ENCODE assay signal across 8 cellular contexts in genomic region chr11:13277719-13278619, GRCh38. TPM values are rescaled to one million over a fixed set of nuclear protein-coding genes. Genes with fewer than 3 reads are reported as not detected.
DNase-seq lines count a peak whose midpoint lies in the region; ATAC-seq, FAIRE-seq and TF ChIP-seq lines count a peak whose summit lies in the region.

Gene BMAL1, plus strand, starts transcription at chr11:13277790. Its CDS starts 76,519 bp downstream, at chr11:13354309.

- no peaks in the 10 kb centered on the region for H4K20me1 ChIP-seq in PC-3 (ENCODE audit: low read length)

- peak; percentile 28 for DNase-seq in DMS 273 (lab: John Stamatoyannopoulos, UW; ENCODE audit: unreplicated experiment)
- no peak for DNase-seq in DMS 273 treated with DMSO at 0.1 percent for 48 hours (lab: John Stamatoyannopoulos, UW)
- no peak for DNase-seq in PC-3
- peak; percentile 47 for DNase-seq in activated T-helper 9 cell treated with anti-CD3 and anti-CD28 coated beads, Interleukin-2, amount 50 U/mL, for 16 hours (ENCODE audit: low read depth)
- peak; percentile 46 to 59 for DNase-seq in frontal cortex (ENCODE audit: low spot score in 2 of 2)
- no peak for DNase-seq in osteocyte (ENCODE audit: extremely low spot score, unreplicated experiment)
- peak; percentile 64 for DNase-seq in ureter (ENCODE audit: low spot score)

- CTCF ChIA-PET in PC-3 (lab: Charles Lee), result no interaction called here

- peak within 1 kb of the TSS; percentile 100 for H3K4me2 ChIP-seq in PC-3 (ENCODE audit: low read length)

- no peaks in the 10 kb centered on the region for H3K4me1 ChIP-seq in PC-3 (ENCODE audit: insufficient read depth, low read length)

- H3K27me3 Mint-ChIP-seq in osteocyte (ENCODE audit: unreplicated experiment), result peaks cover 47% of the 10 kb centered on the region

- intact Hi-C loops in PC-3 (cut with micrococcal nuclease), result loop anchor here (1.0 to 10.0 kb wide), 4 partner anchors 17 to 387 kb away; partner anchors contain the start of gene FAR1

- H3K4me3 Mint-ChIP-seq in osteocyte (ENCODE audit: unreplicated experiment), result peak within 1 kb of the TSS; percentile 94

- POLR2A ChIA-PET in PC-3 (lab: Charles Lee; ENCODE audit: unreplicated experiment), result interaction anchor here (0.6 kb wide), 2 partner anchors 53 to 298 kb away, joined by 4 to 11 read pairs; no protein-coding TSS in a partner anchor

- H3K4me3 ChIP-seq in PC-3 (ENCODE audit: low read length), result peak within 1 kb of the TSS; percentile 94

- H3K9ac ChIP-seq in PC-3 (ENCODE audit: low read length), result peak within 1 kb of the TSS; percentile 58

- FAIRE-seq in frontal cortex (lab: Jason Lieb, UNC), result no peak

- peaks cover 3% of the 10 kb centered on the region for H3K36me3 Mint-ChIP-seq in osteocyte (ENCODE audit: unreplicated experiment)

- H3K9me3 Mint-ChIP-seq in osteocyte (ENCODE audit: unreplicated experiment), result no peaks in the 10 kb centered on the region

- H3K27ac ChIP-seq in PC-3 (ENCODE audit: low read length), result no peak within 1 kb of the TSS

- peaks cover 22% of the 10 kb centered on the region; the same call in 1 of the 2 replicates for H3K27me3 ChIP-seq in PC-3 (ENCODE audit: low read length)

- H3K9me3 ChIP-seq in PC-3 (ENCODE audit: low read length), result no peaks in the 10 kb centered on the region

- no peaks in the 10 kb centered on the region for H3K36me3 ChIP-seq in PC-3 (ENCODE audit: low read depth, low read length)

- peak within 1 kb of the TSS; percentile 92 for H3K27ac Mint-ChIP-seq in osteocyte (ENCODE audit: unreplicated experiment)

- H3F3A ChIP-seq in PC-3 (ENCODE audit: low read length, unreplicated experiment), result no peaks in the 10 kb centered on the region

- H3K4me1 Mint-ChIP-seq in osteocyte (ENCODE audit: unreplicated experiment), result peaks cover 23% of the 10 kb centered on the region

- TF ChIP-seq CTCF in PC-3 (conservative IDR thresholded peaks at IDR 0.05; ENCODE audit: low read depth, low read length), result no peak
- no peak for TF ChIP-seq CTCF in osteocyte (IDR thresholded peaks at IDR 0.05)

- peak; percentile 18 for ATAC-seq in HG02623 (IDR thresholded peaks at IDR 0.05; ENCODE audit: unreplicated experiment)
- ATAC-seq in PC-3, result peak; percentile 23

- BruUV-seq in PC-3 (replicated peaks; lab: Mats Ljungman, UMichigan), result no TSS peak

- H3K79me2 ChIP-seq in PC-3 (ENCODE audit: low read length), result 0 out of 2 replicates have a peak, but pooled peaks cover 7% of the 10 kb centered on the region

- no peaks in the 10 kb centered on the region for H3K9me2 ChIP-seq in PC-3 (replicated peaks; ENCODE audit: low read length)

- H2AFZ ChIP-seq in PC-3 (ENCODE audit: low read length), result peak within 1 kb of the TSS; percentile 97

RNA-seq across cellular contexts. Expression of gene BMAL1, which starts in this region (rescaled TPM):
- 4.7 and 10.9 TPM in 2 replicates for total RNA-seq in PC-3 (2014; rRNA removed)
- 29.8 TPM for total RNA-seq in frontal cortex
- 23.0 and 25.3 TPM in 2 replicates for total RNA-seq in osteocyte
- total RNA-seq in ureter, result 28.4 TPM

Comparison
In these comparisons a context has a peak if more than half of its experiments do, and no peak if none do; other contexts are left out.
1. DNase-seq: peak in DMS 273 (single experiment), activated T-helper 9 cell treated with anti-CD3 and anti-CD28 coated beads, Interleukin-2, amount 50 U/mL, for 16 hours (single experiment), frontal cortex (2 of 2) and ureter (single experiment); none in DMS 273 treated with DMSO at 0.1 percent for 48 hours (single experiment), PC-3 (single experiment) and osteocyte (single experiment).